Comparison of ENCODE assay signal across 14 cellular contexts in genomic region chr9:93665128-93665565, GRCh38.
"Had no signal": no experiment of that assay in that cellular context is flagged by ENCODE, and none has a peak within 500 bp of the region (broad histone marks: within the 10 kb centered on the region; RNA-seq: fewer than 3 reads in every experiment).

No MANE protein-coding gene starts in this region.

- H3K36me3 ChIP-seq: uterus had no signal

- H3K27me3 Mint-ChIP-seq: activated naive CD4-positive, alpha-beta T cell treated with anti-CD3 and anti-CD28 coated beads, Interleukin-2, amount 50 U/mL, for 24 hours; activated T-helper 17 cell treated with anti-CD3 and anti-CD28 coated beads, Interleukin-2, amount 50 U/mL, for 72 hours; stimulated activated memory B cell treated with anti-CD40 and anti-IgM and Interleukin-4, amounts not matched to agents 10 μg/mL and 1 μg/mL and 100 μg/mL, for 72 hours; T-cell had no signal

- DNase-seq: activated CD4-positive, alpha-beta T cell treated with anti-CD3 and anti-CD28 coated beads for 48 hours; amniotic stem cell; central memory CD4-positive, alpha-beta T cell; midbrain; SK-N-SH; T-helper 9 cell had no signal

- H3K27ac Mint-ChIP-seq: activated naive CD4-positive, alpha-beta T cell treated with anti-CD3 and anti-CD28 coated beads, Interleukin-2, amount 50 U/mL, for 24 hours; activated T-helper 17 cell treated with anti-CD3 and anti-CD28 coated beads, Interleukin-2, amount 50 U/mL, for 72 hours; stimulated activated memory B cell treated with anti-CD40 and anti-IgM and Interleukin-4, amounts not matched to agents 10 μg/mL and 1 μg/mL and 100 μg/mL, for 72 hours; T-cell had no signal

- H3K4me1 Mint-ChIP-seq: activated naive CD4-positive, alpha-beta T cell treated with anti-CD3 and anti-CD28 coated beads, Interleukin-2, amount 50 U/mL, for 24 hours; activated T-helper 17 cell treated with anti-CD3 and anti-CD28 coated beads, Interleukin-2, amount 50 U/mL, for 72 hours; stimulated activated memory B cell treated with anti-CD40 and anti-IgM and Interleukin-4, amounts not matched to agents 10 μg/mL and 1 μg/mL and 100 μg/mL, for 72 hours; T-cell had no signal

- H3K4me1 ChIP-seq: body of pancreas, esophagus muscularis mucosa, uterus had no signal

- H3K9me3 ChIP-seq: body of pancreas, esophagus muscularis mucosa, SK-N-SH, uterus had no signal

- H3K4me3 ChIP-seq: body of pancreas, coronary artery, esophagus muscularis mucosa, uterus had no signal

- H3K9me3 Mint-ChIP-seq: activated naive CD4-positive, alpha-beta T cell treated with anti-CD3 and anti-CD28 coated beads, Interleukin-2, amount 50 U/mL, for 24 hours; activated T-helper 17 cell treated with anti-CD3 and anti-CD28 coated beads, Interleukin-2, amount 50 U/mL, for 72 hours; stimulated activated memory B cell treated with anti-CD40 and anti-IgM and Interleukin-4, amounts not matched to agents 10 μg/mL and 1 μg/mL and 100 μg/mL, for 72 hours; T-cell had no signal

- H3K27ac ChIP-seq: body of pancreas, coronary artery, esophagus muscularis mucosa, uterus had no signal

- ATAC-seq: activated T-helper 17 cell treated with anti-CD3 and anti-CD28 coated beads, Interleukin-2, amount 50 U/mL, for 72 hours; body of pancreas; stimulated activated memory B cell treated with anti-CD40 and anti-IgM and Interleukin-4, amounts not matched to agents 10 μg/mL and 1 μg/mL and 100 μg/mL, for 72 hours; T-cell had no signal

- H3K27me3 ChIP-seq: body of pancreas, esophagus muscularis mucosa, uterus had no signal

- H3K4me3 Mint-ChIP-seq: activated naive CD4-positive, alpha-beta T cell treated with anti-CD3 and anti-CD28 coated beads, Interleukin-2, amount 50 U/mL, for 24 hours; activated T-helper 17 cell treated with anti-CD3 and anti-CD28 coated beads, Interleukin-2, amount 50 U/mL, for 72 hours; stimulated activated memory B cell treated with anti-CD40 and anti-IgM and Interleukin-4, amounts not matched to agents 10 μg/mL and 1 μg/mL and 100 μg/mL, for 72 hours; T-cell had no signal
